ENCODE assay signal across 17 cellular contexts in the genomic region with DNA sequence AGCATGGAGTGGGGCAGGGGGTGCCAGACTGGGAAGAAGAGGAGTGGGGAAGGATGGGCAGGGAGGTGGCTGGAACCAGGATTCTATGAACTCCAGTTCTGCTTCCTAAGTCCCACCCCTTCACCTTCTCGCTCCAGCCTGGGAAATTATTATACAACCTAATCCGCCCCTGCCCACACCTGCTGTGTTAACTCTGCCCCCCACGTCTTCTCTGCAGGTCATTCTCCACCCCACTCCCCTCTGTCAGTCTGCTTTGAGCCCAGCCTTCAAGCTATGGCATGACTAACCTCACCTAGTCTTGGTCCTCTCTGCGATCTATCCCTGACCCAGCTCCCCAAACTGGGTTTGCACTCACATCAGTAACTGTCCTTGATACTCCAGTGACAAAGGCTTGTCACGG. TPM values are rescaled to one million over a fixed set of nuclear protein-coding genes. Genes with fewer than 3 reads are reported as not detected.
DNase-seq lines count a peak whose midpoint lies in the region; ATAC-seq and TF ChIP-seq lines count a peak whose summit lies in the region.
"Had no signal": no experiment of that assay in that cellular context is flagged by ENCODE, and none has a peak within 500 bp of the region (broad histone marks: within the 10 kb centered on the region; RNA-seq: fewer than 3 reads in every experiment).

No MANE protein-coding gene starts in this region.

- H3K4me3 Mint-ChIP-seq in activated naive CD4-positive, alpha-beta T cell treated with anti-CD3 and anti-CD28 coated beads, Interleukin-2, amount 10 ng/mL, durations not matched to agents 7 days and 5 days, result no peak overlapping the region
- no peak overlapping the region for H3K4me3 Mint-ChIP-seq in activated naive CD4-positive, alpha-beta T cell treated with anti-CD3 and anti-CD28 coated beads for 36 hours
- no peak overlapping the region for H3K4me3 Mint-ChIP-seq in activated T-helper 1 cell treated with anti-CD3 and anti-CD28 coated beads, Interleukin-12 subunit alpha, Interleukin-12 subunit beta, Interleukin-2, Interleukin-4 antibody, amounts not matched to agents 30 ng/mL and 10 ng/mL and 1 ng/mL, durations not matched to agents 14 hours and 24 hours and 36 hours
- H3K4me3 Mint-ChIP-seq in nephron (no peak overlapping the region), progenitor cell of endocrine pancreas (ENCODE audit: low read depth) (no peak overlapping the region), type B pancreatic cell (no peak overlapping the region)
- H3K4me3 Mint-ChIP-seq: B cell; CD4-positive, alpha-beta T cell had no signal

- no peak for TF ChIP-seq CTCF in nephron (IDR thresholded peaks at IDR 0.05; ENCODE audit: unreplicated experiment in 3 of 3)
- TF ChIP-seq CTCF in progenitor cell of endocrine pancreas (IDR thresholded peaks at IDR 0.05; ENCODE audit: unreplicated experiment), result no peak
- TF ChIP-seq CTCF in type B pancreatic cell (conservative IDR thresholded peaks at IDR 0.05), result no peak

- H3K4me1 Mint-ChIP-seq in activated naive CD4-positive, alpha-beta T cell treated with anti-CD3 and anti-CD28 coated beads, Interleukin-2, amount 10 ng/mL, durations not matched to agents 7 days and 5 days, result no peaks in the 10 kb centered on the region
- H3K4me1 Mint-ChIP-seq in activated naive CD4-positive, alpha-beta T cell treated with anti-CD3 and anti-CD28 coated beads for 36 hours (ENCODE audit: low read depth), result no peaks in the 10 kb centered on the region
- no peaks in the 10 kb centered on the region for H3K4me1 Mint-ChIP-seq in activated T-helper 1 cell treated with anti-CD3 and anti-CD28 coated beads, Interleukin-12 subunit alpha, Interleukin-12 subunit beta, Interleukin-2, Interleukin-4 antibody, amounts not matched to agents 30 ng/mL and 10 ng/mL and 1 ng/mL, durations not matched to agents 14 hours and 24 hours and 36 hours (ENCODE audit: low read depth)
- H3K4me1 Mint-ChIP-seq in nephron (peaks cover 50% of the 10 kb centered on the region), progenitor cell of endocrine pancreas (ENCODE audit: low read depth) (peaks cover 14% of the 10 kb centered on the region), type B pancreatic cell (ENCODE audit: unreplicated experiment) (peaks cover 39% of the 10 kb centered on the region)
- H3K4me1 Mint-ChIP-seq: B cell had no signal

- H3K36me3 Mint-ChIP-seq in activated naive CD4-positive, alpha-beta T cell treated with anti-CD3 and anti-CD28 coated beads, Interleukin-2, amount 10 ng/mL, durations not matched to agents 7 days and 5 days, result no peaks in the 10 kb centered on the region
- H3K36me3 Mint-ChIP-seq in activated naive CD4-positive, alpha-beta T cell treated with anti-CD3 and anti-CD28 coated beads for 36 hours (ENCODE audit: low read depth), result no peaks in the 10 kb centered on the region
- no peaks in the 10 kb centered on the region for H3K36me3 Mint-ChIP-seq in activated T-helper 1 cell treated with anti-CD3 and anti-CD28 coated beads, Interleukin-12 subunit alpha, Interleukin-12 subunit beta, Interleukin-2, Interleukin-4 antibody, amounts not matched to agents 30 ng/mL and 10 ng/mL and 1 ng/mL, durations not matched to agents 14 hours and 24 hours and 36 hours (ENCODE audit: low read depth)
- H3K36me3 Mint-ChIP-seq in nephron (ENCODE audit: low read depth) (peaks cover 62% of the 10 kb centered on the region), progenitor cell of endocrine pancreas (ENCODE audit: insufficient read depth) (peaks cover 37% of the 10 kb centered on the region), type B pancreatic cell (peaks cover 16% of the 10 kb centered on the region)

- intact Hi-C loops in activated naive CD4-positive, alpha-beta T cell treated with anti-CD3 and anti-CD28 coated beads for 36 hours (cut with micrococcal nuclease), result loop anchor here (2.0 kb wide), 1 partner anchor 243 kb away; no protein-coding TSS in a partner anchor
- intact Hi-C loops in activated T-helper 1 cell treated with anti-CD3 and anti-CD28 coated beads, Interleukin-12 subunit alpha, Interleukin-12 subunit beta, Interleukin-2, Interleukin-4 antibody, amounts not matched to agents 30 ng/mL and 10 ng/mL and 1 ng/mL, durations not matched to agents 14 hours and 24 hours and 36 hours (cut with micrococcal nuclease), result no loop called here

- peaks cover 17% of the 10 kb centered on the region for H3K27me3 Mint-ChIP-seq in activated naive CD4-positive, alpha-beta T cell treated with anti-CD3 and anti-CD28 coated beads, Interleukin-2, amount 10 ng/mL, durations not matched to agents 7 days and 5 days
- H3K27me3 Mint-ChIP-seq in activated naive CD4-positive, alpha-beta T cell treated with anti-CD3 and anti-CD28 coated beads for 36 hours (ENCODE audit: low read depth), result no peaks in the 10 kb centered on the region
- H3K27me3 Mint-ChIP-seq in activated T-helper 1 cell treated with anti-CD3 and anti-CD28 coated beads, Interleukin-12 subunit alpha, Interleukin-12 subunit beta, Interleukin-2, Interleukin-4 antibody, amounts not matched to agents 30 ng/mL and 10 ng/mL and 1 ng/mL, durations not matched to agents 14 hours and 24 hours and 36 hours (ENCODE audit: insufficient read depth), result peaks cover 5% of the 10 kb centered on the region
- H3K27me3 Mint-ChIP-seq in nephron (ENCODE audit: low read depth), result no peaks in the 10 kb centered on the region
- no peaks in the 10 kb centered on the region for H3K27me3 Mint-ChIP-seq in progenitor cell of endocrine pancreas
- no peaks in the 10 kb centered on the region for H3K27me3 Mint-ChIP-seq in type B pancreatic cell
- H3K27me3 Mint-ChIP-seq: CD4-positive, alpha-beta T cell had no signal

- CTCF ChIA-PET in activated naive CD4-positive, alpha-beta T cell treated with anti-CD3 and anti-CD28 coated beads, Interleukin-2, amount 10 ng/mL, durations not matched to agents 7 days and 5 days (lab: Charles Lee), result interaction anchor here (1.0 to 9.5 kb wide), 2 partner anchors 103 to 138 kb away, joined by 3 to 79 read pairs; no protein-coding TSS in a partner anchor
- CTCF ChIA-PET in activated naive CD4-positive, alpha-beta T cell treated with anti-CD3 and anti-CD28 coated beads for 36 hours (lab: Charles Lee), result interaction anchor here (1.0 to 1.9 kb wide), 4 partner anchors 40 to 103 kb away, joined by 3 to 5 read pairs (median 4); no protein-coding TSS in a partner anchor

- H3K9me3 Mint-ChIP-seq in activated naive CD4-positive, alpha-beta T cell treated with anti-CD3 and anti-CD28 coated beads, Interleukin-2, amount 10 ng/mL, durations not matched to agents 7 days and 5 days, result no peaks in the 10 kb centered on the region
- H3K9me3 Mint-ChIP-seq in activated naive CD4-positive, alpha-beta T cell treated with anti-CD3 and anti-CD28 coated beads for 36 hours, result no peaks in the 10 kb centered on the region
- no peaks in the 10 kb centered on the region for H3K9me3 Mint-ChIP-seq in activated T-helper 1 cell treated with anti-CD3 and anti-CD28 coated beads, Interleukin-12 subunit alpha, Interleukin-12 subunit beta, Interleukin-2, Interleukin-4 antibody, amounts not matched to agents 30 ng/mL and 10 ng/mL and 1 ng/mL, durations not matched to agents 14 hours and 24 hours and 36 hours
- no peaks in the 10 kb centered on the region for H3K9me3 Mint-ChIP-seq in nephron
- H3K9me3 Mint-ChIP-seq in progenitor cell of endocrine pancreas (ENCODE audit: low read depth), result no peaks in the 10 kb centered on the region
- H3K9me3 Mint-ChIP-seq in type B pancreatic cell, result no peaks in the 10 kb centered on the region
- H3K9me3 Mint-ChIP-seq: CD4-positive, alpha-beta T cell had no signal

- peak overlapping the region; percentile 30 for H3K27ac Mint-ChIP-seq in activated naive CD4-positive, alpha-beta T cell treated with anti-CD3 and anti-CD28 coated beads, Interleukin-2, amount 10 ng/mL, durations not matched to agents 7 days and 5 days
- no peak overlapping the region for H3K27ac Mint-ChIP-seq in activated naive CD4-positive, alpha-beta T cell treated with anti-CD3 and anti-CD28 coated beads for 36 hours
- H3K27ac Mint-ChIP-seq in activated T-helper 1 cell treated with anti-CD3 and anti-CD28 coated beads, Interleukin-12 subunit alpha, Interleukin-12 subunit beta, Interleukin-2, Interleukin-4 antibody, amounts not matched to agents 30 ng/mL and 10 ng/mL and 1 ng/mL, durations not matched to agents 14 hours and 24 hours and 36 hours, result peak overlapping the region; percentile 25
- H3K27ac Mint-ChIP-seq in nephron, result peak overlapping the region in 2 of 3 experiments; percentile 1 to 35
- H3K27ac Mint-ChIP-seq in progenitor cell of endocrine pancreas, result peak overlapping the region; percentile 53
- H3K27ac Mint-ChIP-seq in type B pancreatic cell, result no peak overlapping the region
- H3K27ac Mint-ChIP-seq: B cell; CD4-positive, alpha-beta T cell had no signal

- ATAC-seq in HG02852 (IDR thresholded peaks at IDR 0.05; ENCODE audit: unreplicated experiment), result no peak
- ATAC-seq: GM12878, HCT116 had no signal

- DNase-seq in activated naive CD4-positive, alpha-beta T cell treated with anti-CD3 and anti-CD28 coated beads, Interleukin-2, amount 10 ng/mL, durations not matched to agents 7 days and 5 days, result no peak
- DNase-seq in activated naive CD4-positive, alpha-beta T cell treated with anti-CD3 and anti-CD28 coated beads for 36 hours, result no peak
- no peak for DNase-seq in activated T-helper 1 cell treated with anti-CD3 and anti-CD28 coated beads, Interleukin-12 subunit alpha, Interleukin-12 subunit beta, Interleukin-2, Interleukin-4 antibody, amounts not matched to agents 30 ng/mL and 10 ng/mL and 1 ng/mL, durations not matched to agents 14 hours and 24 hours and 36 hours (ENCODE audit: low spot score)
- DNase-seq in progenitor cell of endocrine pancreas (ENCODE audit: low spot score, unreplicated experiment) (no peak), type B pancreatic cell (ENCODE audit: extremely low spot score, unreplicated experiment) (no peak), inferior parietal cortex (ENCODE audit: extremely low spot score) (no peak)
- DNase-seq: C1 segment of cervical spinal cord; CD4-positive, alpha-beta T cell; DMS79; GM23248 had no signal

RNA-seq across cellular contexts. Expression of a gene that starts 46.0 kb away (rescaled TPM):
- total RNA-seq in activated naive CD4-positive, alpha-beta T cell treated with anti-CD3 and anti-CD28 coated beads for 36 hours, result not detected
- total RNA-seq in activated T-helper 1 cell treated with anti-CD3 and anti-CD28 coated beads, Interleukin-12 subunit alpha, Interleukin-12 subunit beta, Interleukin-2, Interleukin-4 antibody, amounts not matched to agents 30 ng/mL and 10 ng/mL and 1 ng/mL, durations not matched to agents 14 hours and 24 hours and 36 hours, result not detected in 2 replicates
- total RNA-seq in progenitor cell of endocrine pancreas (4.2 and 5.0 TPM in 2 replicates), type B pancreatic cell (ENCODE audit: low replicate concordance) (7.0 and 9.7 TPM in 2 replicates)
- total RNA-seq: B cell, G401, GM12878, GM23248, HT1080 had no signal

Comparison
In these comparisons a context has a peak if more than half of its experiments do, and no peak if none do; other contexts are left out.
1. H3K27ac Mint-ChIP-seq: peak in activated naive CD4-positive, alpha-beta T cell treated with anti-CD3 and anti-CD28 coated beads, Interleukin-2, amount 10 ng/mL, durations not matched to agents 7 days and 5 days (single experiment), activated T-helper 1 cell treated with anti-CD3 and anti-CD28 coated beads, Interleukin-12 subunit alpha, Interleukin-12 subunit beta, Interleukin-2, Interleukin-4 antibody, amounts not matched to agents 30 ng/mL and 10 ng/mL and 1 ng/mL, durations not matched to agents 14 hours and 24 hours and 36 hours (single experiment), nephron (2 of 3) and progenitor cell of endocrine pancreas (single experiment); none in activated naive CD4-positive, alpha-beta T cell treated with anti-CD3 and anti-CD28 coated beads for 36 hours (single experiment) and type B pancreatic cell (single experiment).